ENCODE assay signal across 37 cellular contexts in the genomic region with DNA sequence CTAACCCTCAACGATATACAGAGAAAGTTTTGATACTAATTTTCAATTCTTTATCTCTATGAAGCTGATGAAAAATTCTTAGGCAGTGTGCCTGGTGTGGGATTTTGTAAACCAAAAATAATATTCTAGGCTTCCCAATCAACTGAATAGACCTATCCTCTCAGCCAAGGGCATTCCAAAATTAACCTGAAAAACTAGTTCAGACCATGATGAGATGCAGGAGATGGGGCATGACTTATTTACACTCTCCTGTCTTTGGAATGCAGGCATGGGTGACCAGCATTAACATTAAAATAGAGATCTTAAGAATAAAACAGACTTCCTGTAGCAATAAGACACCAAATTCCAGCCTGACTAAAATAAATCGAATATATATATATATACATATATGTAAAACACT. TPM values are rescaled to one million over a fixed set of nuclear protein-coding genes. Genes with fewer than 3 reads are reported as not detected.
"Had no signal": no experiment of that assay in that cellular context is flagged by ENCODE, and none has a peak within 500 bp of the region (broad histone marks: within the 10 kb centered on the region; RNA-seq: fewer than 3 reads in every experiment).

No MANE protein-coding gene starts in this region.

- DNase-seq: activated B cell treated with CpG ODN at 0.5 μM for 24 hours; activated CD4-positive, alpha-beta memory T cell treated with anti-CD3 and anti-CD28 coated beads for 36 hours; activated CD4-positive, alpha-beta T cell treated with anti-CD3 and anti-CD28 coated beads for 4 hours; activated CD4-positive, alpha-beta T cell treated with anti-CD3 and anti-CD28 coated beads, Interleukin-2, amount 10 ng/mL, durations not matched to agents 24 days and 14 days; activated CD4-positive, alpha-beta T cell treated with anti-CD3 and anti-CD28 coated beads, Interleukin-2, amount 50 U/mL, for 1 hour; activated CD4-positive, alpha-beta T cell treated with anti-CD3 and anti-CD28 coated beads, Interleukin-2, amount 50 U/mL, for 4 hours; activated CD4-positive, CD25-positive, alpha-beta regulatory T cell treated with anti-CD3 and anti-CD28 coated beads, Interleukin-2, amount 50 U/mL, for 72 hours; activated CD8-positive, alpha-beta memory T cell treated with anti-CD3 and anti-CD28 coated beads, Interleukin-2, amount 50 U/mL, for 4 hours; activated CD8-positive, alpha-beta T cell treated with anti-CD3 and anti-CD28 coated beads for 36 hours; activated effector memory CD4-positive, alpha-beta T cell treated with anti-CD3 and anti-CD28 coated beads, Interleukin-2, amount 50 U/mL, for 16 hours; activated gamma-delta T cell treated with Interleukin-2 at 50 U/mL for 16 hours; activated naive CD4-positive, alpha-beta T cell; activated naive CD4-positive, alpha-beta T cell treated with anti-CD3 and anti-CD28 coated beads for 36 hours; activated naive CD4-positive, alpha-beta T cell treated with anti-CD3 and anti-CD28 coated beads, Interleukin-2, amount 50 U/mL, for 16 hours; activated naive CD8-positive, alpha-beta T cell treated with anti-CD3 and anti-CD28 coated beads for 36 hours; activated T-cell treated with anti-CD3 and anti-CD28 coated beads for 4 hours; activated T-cell treated with anti-CD3 and anti-CD28 coated beads, Interleukin-2, amount 50 U/mL, for 1 hour; activated T-cell treated with anti-CD3 and anti-CD28 coated beads, Interleukin-2, amount 50 U/mL, for 4 hours; activated T-cell treated with anti-CD3 and anti-CD28 coated beads, Interleukin-2, amount 50 U/mL, for 72 hours; amniotic stem cell; aorta; body of pancreas; brain microvascular endothelial cell; central memory CD4-positive, alpha-beta T cell; T-helper 1 cell; T-helper 9 cell had no signal

- H3K36me3 ChIP-seq: adrenal gland, brain microvascular endothelial cell, breast epithelium had no signal

- ATAC-seq: activated CD8-positive, alpha-beta T cell treated with anti-CD3 and anti-CD28 coated beads for 36 hours; activated naive CD4-positive, alpha-beta T cell treated with anti-CD3 and anti-CD28 coated beads, Interleukin-2, amount 50 U/mL, for 72 hours; activated T-cell treated with anti-CD3 and anti-CD28 coated beads, Interleukin-2, amount 50 U/mL, for 4 hours; activated T-cell treated with anti-CD3 and anti-CD28 coated beads, Interleukin-2, amount 50 U/mL, for 72 hours; activated T-helper 17 cell treated with anti-CD3 and anti-CD28 coated beads, Interleukin-2, amount 50 U/mL, for 72 hours; body of pancreas had no signal

- H3K27me3 ChIP-seq: adrenal gland, body of pancreas, brain microvascular endothelial cell, breast epithelium had no signal

- H3K27ac ChIP-seq: adrenal gland, body of pancreas, brain microvascular endothelial cell, breast epithelium, VCaP had no signal

- H3K4me1 ChIP-seq: adrenal gland, body of pancreas, breast epithelium had no signal

- H3K4me3 ChIP-seq: adrenal gland, body of pancreas, breast epithelium had no signal

- H3K9me3 ChIP-seq: adrenal gland, body of pancreas, breast epithelium had no signal

RNA-seq across cellular contexts. Expression of a gene that starts 31.7 kb away (rescaled TPM):
- total RNA-seq: activated B cell treated with CpG ODN at 0.5 μM for 24 hours; activated CD4-positive, alpha-beta memory T cell treated with anti-CD3 and anti-CD28 coated beads for 36 hours; activated CD4-positive, alpha-beta T cell treated with anti-CD3 and anti-CD28 coated beads, Interleukin-2, amount 10 ng/mL, durations not matched to agents 24 days and 14 days; activated CD8-positive, alpha-beta memory T cell treated with anti-CD3 and anti-CD28 coated beads for 36 hours; activated CD8-positive, alpha-beta T cell treated with anti-CD3 and anti-CD28 coated beads for 36 hours; activated naive CD4-positive, alpha-beta T cell treated with anti-CD3 and anti-CD28 coated beads, Interleukin-2, amount 50 U/mL, for 72 hours; activated naive CD8-positive, alpha-beta T cell treated with anti-CD3 and anti-CD28 coated beads for 36 hours; activated T-cell treated with anti-CD3 and anti-CD28 coated beads, Interleukin-2, amount 50 U/mL, for 4 hours; activated T-cell treated with anti-CD3 and anti-CD28 coated beads, Interleukin-2, amount 50 U/mL, for 72 hours; activated T-helper 1 cell treated with anti-CD3 and anti-CD28 coated beads, Interleukin-12 subunit alpha, Interleukin-12 subunit beta, Interleukin-2, Interleukin-4 antibody, amounts not matched to agents 30 ng/mL and 10 ng/mL and 1 ng/mL, durations not matched to agents 14 hours and 24 hours and 36 hours; activated T-helper 17 cell treated with anti-CD3 and anti-CD28 coated beads, Interleukin-2, amount 50 U/mL, for 72 hours; adrenal gland; aorta; astrocyte; body of pancreas; breast epithelium; cardiac septum; cerebellum; T-helper 2 cell treated with Interferon-gamma antibody and Interleukin-4, amounts not matched to agents 100 ng/mL and 5 ng/mL, for 36 hours had no signal
- polyA plus RNA-seq: aorta had no signal
